In genomic region chr5:67003373-67003905, GRCh38 we compare ENCODE assay signal across 8 cellular contexts.
DNase-seq lines count a peak whose midpoint lies in the region; ATAC-seq and TF ChIP-seq lines count a peak whose summit lies in the region.

No MANE protein-coding gene starts in this region.

- H3K27ac Mint-ChIP-seq in activated naive CD4-positive, alpha-beta T cell treated with anti-CD3 and anti-CD28 coated beads, Interleukin-2, amount 50 U/mL, for 24 hours: peak overlapping the region; percentile 86
- H3K27ac Mint-ChIP-seq in activated naive CD4-positive, alpha-beta T cell treated with anti-CD3 and anti-CD28 coated beads, Interleukin-2, amount 50 U/mL, for 72 hours: peak overlapping the region in 1 of 2 donors; percentile 99

- H3K4me3 ChIP-seq in ascending aorta (peak overlapping the region; percentile 76 to 83), lower leg skin (ENCODE audit: low read depth, poor library complexity, severe bottlenecking) (peak overlapping the region; percentile 40), upper lobe of left lung (peak overlapping the region; percentile 46 to 65 (median 58))

- no peak for DNase-seq in activated naive CD4-positive, alpha-beta T cell treated with anti-CD3 and anti-CD28 coated beads, Interleukin-2, amount 50 U/mL, for 72 hours (ENCODE audit: low spot score in 2 of 2)
- DNase-seq in ascending aorta (ENCODE audit: low spot score in 2 of 2) (no peak), lower leg skin (ENCODE audit: low spot score in 2 of 2) (no peak), upper lobe of left lung (no peak), HEK293T (ENCODE audit: extremely low spot score) (no peak), NCI-H2081 treated with DMSO at 0.1 percent for 48 hours (lab: John Stamatoyannopoulos, UW) (no peak)

- no peak for TF ChIP-seq EP300 in upper lobe of left lung (IDR thresholded peaks at IDR 0.05)

- H3K4me1 ChIP-seq in ascending aorta (peaks cover 7 to 27% of the 10 kb centered on the region in 2 donors), upper lobe of left lung (peaks cover 7 to 43% (median 16%) of the 10 kb centered on the region in 4 donors)

- H3K36me3 ChIP-seq in ascending aorta: no peaks in the 10 kb centered on the region
- H3K36me3 ChIP-seq in upper lobe of left lung: no peaks in the 10 kb centered on the region

- H3K36me3 Mint-ChIP-seq in activated naive CD4-positive, alpha-beta T cell treated with anti-CD3 and anti-CD28 coated beads, Interleukin-2, amount 50 U/mL, for 24 hours: peaks cover 5% of the 10 kb centered on the region
- peaks cover 25 to 29% of the 10 kb centered on the region in 2 donors for H3K36me3 Mint-ChIP-seq in activated naive CD4-positive, alpha-beta T cell treated with anti-CD3 and anti-CD28 coated beads, Interleukin-2, amount 50 U/mL, for 72 hours

- H3K27ac ChIP-seq in ascending aorta (peak overlapping the region; percentile 92 to 93), upper lobe of left lung (peak overlapping the region; percentile 84 to 95 (median 90))

- CTCF ChIA-PET in HEK293T (lab: Yijun Ruan, JAX): interaction anchor here (0.6 kb wide), 1 partner anchor 32 kb away, joined by 4 read pairs; no protein-coding TSS in a partner anchor

- intact Hi-C loops in ascending aorta (cut with DNase I): loop anchor here (5.0 kb wide), 2 partner anchors 46 to 89 kb away; no protein-coding TSS in a partner anchor
- intact Hi-C loops in lower leg skin (cut with DNase I; ENCODE audit: low total_unique reads): no loop called here

- 21 to 24% methylated on average over 6 of the region's 6 CpGs for WGBS in lower leg skin, 2 donors
- WGBS in upper lobe of left lung, 2 donors: 17 to 21% methylated on average over 6 of the region's 6 CpGs

- TF ChIP-seq POLR2A in lower leg skin (IDR thresholded peaks at IDR 0.05) (no peak), upper lobe of left lung (IDR thresholded peaks at IDR 0.05) (no peak)

- H3K27me3 Mint-ChIP-seq in activated naive CD4-positive, alpha-beta T cell treated with anti-CD3 and anti-CD28 coated beads, Interleukin-2, amount 50 U/mL, for 24 hours: no peaks in the 10 kb centered on the region

- no peaks in the 10 kb centered on the region for H3K27me3 ChIP-seq in ascending aorta
- H3K27me3 ChIP-seq in upper lobe of left lung: no peaks in the 10 kb centered on the region

- TF ChIP-seq CTCF in ascending aorta (IDR thresholded peaks at IDR 0.05): no peak
- TF ChIP-seq CTCF in lower leg skin (IDR thresholded peaks at IDR 0.05): no peak
- TF ChIP-seq CTCF in upper lobe of left lung (IDR thresholded peaks at IDR 0.05): no peak

- no peaks in the 10 kb centered on the region for H3K9me3 Mint-ChIP-seq in activated naive CD4-positive, alpha-beta T cell treated with anti-CD3 and anti-CD28 coated beads, Interleukin-2, amount 50 U/mL, for 24 hours
- no peaks in the 10 kb centered on the region for H3K9me3 Mint-ChIP-seq in activated naive CD4-positive, alpha-beta T cell treated with anti-CD3 and anti-CD28 coated beads, Interleukin-2, amount 50 U/mL, for 72 hours

- H3K4me1 Mint-ChIP-seq in activated naive CD4-positive, alpha-beta T cell treated with anti-CD3 and anti-CD28 coated beads, Interleukin-2, amount 50 U/mL, for 24 hours: peaks cover 59% of the 10 kb centered on the region

- POLR2A ChIA-PET in HEK293T (lab: Yijun Ruan, JAX): interaction anchor here (1.4 kb wide), 1 partner anchor 19 kb away, joined by 3 read pairs; no protein-coding TSS in a partner anchor

- no peaks in the 10 kb centered on the region for H3K9me3 ChIP-seq in ascending aorta
- no peaks in the 10 kb centered on the region for H3K9me3 ChIP-seq in upper lobe of left lung

- no peak for ATAC-seq in activated naive CD4-positive, alpha-beta T cell treated with anti-CD3 and anti-CD28 coated beads, Interleukin-2, amount 50 U/mL, for 72 hours
- ATAC-seq in upper lobe of left lung (ENCODE audit: low FRiP score in 2 of 2): no peak
- ATAC-seq in HG03521 (IDR thresholded peaks at IDR 0.05; ENCODE audit: unreplicated experiment): no peak

- peak overlapping the region; percentile 99 for H3K4me3 Mint-ChIP-seq in activated naive CD4-positive, alpha-beta T cell treated with anti-CD3 and anti-CD28 coated beads, Interleukin-2, amount 50 U/mL, for 24 hours

TF ChIP-seq in HEK293T, 16 proteins besides CTCF, POLR2A, EP300 and RAD21:
- no peak for TF ChIP-seq ARNT (IDR thresholded peaks at IDR 0.05)
- TF ChIP-seq NFRKB (IDR thresholded peaks at IDR 0.05): no peak
- no peak for TF ChIP-seq FOXA1 (IDR thresholded peaks at IDR 0.05)
- TF ChIP-seq BHLHE40 (IDR thresholded peaks at IDR 0.05; ENCODE audit: borderline replicate concordance): no peak
- no peak for TF ChIP-seq CTBP1 (IDR thresholded peaks at IDR 0.05; ENCODE audit: borderline replicate concordance)
- TF ChIP-seq HDGF (IDR thresholded peaks at IDR 0.05; ENCODE audit: borderline replicate concordance): no peak
- no peak for TF ChIP-seq LEF1 (IDR thresholded peaks at IDR 0.05; ENCODE audit: borderline replicate concordance)
- no peak for TF ChIP-seq SP1 (IDR thresholded peaks at IDR 0.05)
- TF ChIP-seq SUZ12 (IDR thresholded peaks at IDR 0.05): no peak
- no peak for TF ChIP-seq ZNF384 (IDR thresholded peaks at IDR 0.05)
